In genomic region chr5:159478950-159479349, GRCh38 we compare ENCODE assay signal across 35 cellular contexts.
A peak's percentile ranks its signal among the peaks of the same experiment; 100 is the strongest.
DNase-seq lines count a peak whose midpoint lies in the region; ATAC-seq, FAIRE-seq and TF ChIP-seq lines count a peak whose summit lies in the region.
"Had no signal": no experiment of that assay in that cellular context is flagged by ENCODE, and none has a peak within 500 bp of the region (broad histone marks: within the 10 kb centered on the region; RNA-seq: fewer than 3 reads in every experiment).

No MANE protein-coding gene starts in this region.

- H3K4me3 Mint-ChIP-seq in activated CD4-positive, alpha-beta T cell treated with anti-CD3 and anti-CD28 coated beads, Interleukin-2, amount 10 ng/mL, durations not matched to agents 7 days and 5 days = no peak overlapping the region
- no peak overlapping the region for H3K4me3 Mint-ChIP-seq in activated CD4-positive, alpha-beta T cell treated with anti-CD3 and anti-CD28 coated beads for 36 hours
- H3K4me3 Mint-ChIP-seq in T-helper 17 cell (peak overlapping the region; percentile 39), natural killer cell (no peak overlapping the region)
- H3K4me3 Mint-ChIP-seq: endodermal cell had no signal

- CTCF ChIA-PET in activated CD4-positive, alpha-beta T cell treated with anti-CD3 and anti-CD28 coated beads, Interleukin-2, amount 10 ng/mL, durations not matched to agents 7 days and 5 days (lab: Charles Lee) = interaction anchor here (0.9 kb wide), 1 partner anchor 26 kb away, joined by 3 read pairs; no protein-coding TSS in a partner anchor
- CTCF ChIA-PET in activated CD4-positive, alpha-beta T cell treated with anti-CD3 and anti-CD28 coated beads for 36 hours (lab: Charles Lee) = interaction anchor here (0.6 kb wide), 1 partner anchor 17 kb away, joined by 3 read pairs; no protein-coding TSS in a partner anchor

- no peaks in the 10 kb centered on the region for H3K36me3 ChIP-seq in MM.1S (replicated peaks; ENCODE audit: insufficient read depth, low read length)
- H3K36me3 ChIP-seq in pancreas = no peaks in the 10 kb centered on the region
- H3K36me3 ChIP-seq: cardiac muscle cell, MG63, neutrophil, right lobe of liver, SJSA1, spleen, stomach, thyroid gland, vagina had no signal

- peak overlapping the region; percentile 21 for H3K4me2 ChIP-seq in MM.1S (ENCODE audit: low read depth, low read length)
- H3K4me2 ChIP-seq: A549 had no signal

- peaks cover 20% of the 10 kb centered on the region for H3K9me3 Mint-ChIP-seq in activated CD4-positive, alpha-beta T cell treated with anti-CD3 and anti-CD28 coated beads, Interleukin-2, amount 10 ng/mL, durations not matched to agents 7 days and 5 days
- H3K9me3 Mint-ChIP-seq in activated CD4-positive, alpha-beta T cell treated with anti-CD3 and anti-CD28 coated beads for 36 hours (ENCODE audit: low read depth) = peaks cover 16% of the 10 kb centered on the region
- H3K9me3 Mint-ChIP-seq in natural killer cell = peaks cover 5 to 10% of the 10 kb centered on the region in 2 donors

- H3K9me3 ChIP-seq in MM.1S (replicated peaks; ENCODE audit: insufficient read depth, low read length) = no peaks in the 10 kb centered on the region
- H3K9me3 ChIP-seq in T-helper 17 cell (ENCODE audit: control insufficient read depth, low read length, poor library complexity, severe bottlenecking) = no peaks in the 10 kb centered on the region
- no peaks in the 10 kb centered on the region for H3K9me3 ChIP-seq in pancreas
- H3K9me3 ChIP-seq: neutrophil, right lobe of liver, thyroid gland, vagina had no signal

- H3K4me3 ChIP-seq in MM.1S (ENCODE audit: low read length) = no peak overlapping the region
- H3K4me3 ChIP-seq in pancreas = no peak overlapping the region
- H3K4me3 ChIP-seq: A549, cardiac muscle cell, MG63, right lobe of liver, SJSA1, spleen, stomach, thyroid gland, vagina had no signal

- H3K27me3 ChIP-seq in MM.1S (replicated peaks; ENCODE audit: insufficient read depth, low read length) (no peaks in the 10 kb centered on the region), pancreas (no peaks in the 10 kb centered on the region)
- H3K27me3 ChIP-seq: cardiac muscle cell, MG63, right lobe of liver, SJSA1, spleen, stomach, thyroid gland, vagina had no signal

- no peaks in the 10 kb centered on the region for H3K79me2 ChIP-seq in MM.1S (ENCODE audit: low read length)

- peak; percentile 21 for DNase-seq in activated CD4-positive, alpha-beta T cell treated with anti-CD3 and anti-CD28 coated beads, Interleukin-2, amount 10 ng/mL, durations not matched to agents 7 days and 5 days
- DNase-seq in activated CD4-positive, alpha-beta T cell treated with anti-CD3 and anti-CD28 coated beads for 36 hours = no peak
- DNase-seq in MM.1S = peak; percentile 80
- no peak for DNase-seq in T-helper 17 cell
- peak; percentile 21 for DNase-seq in natural killer cell
- DNase-seq in pancreas = no peak
- no peak for DNase-seq in substantia nigra (lab: John Stamatoyannopoulos, UW)
- DNase-seq: activated CD4-positive, CD25-positive, alpha-beta regulatory T cell treated with anti-CD3 and anti-CD28 coated beads, Interleukin-2, amount 50 U/mL, for 72 hours; activated CD8-positive, alpha-beta memory T cell treated with anti-CD3 and anti-CD28 coated beads for 24 hours; cortex of kidney; DMS153; endodermal cell; foreskin fibroblast; KG1; left ventricle myocardium superior; MG63; NCI-H1436; NCI-H226; right lobe of liver; spleen; stimulated activated CD4-positive, alpha-beta T cell treated with anti-CD3 and anti-CD28 coated beads, Interleukin-2, amount 100 ng/mL, for 24 hours; stomach; thyroid gland had no signal

- H4K20me1 ChIP-seq in MM.1S (ENCODE audit: insufficient read depth, low read length) = no peaks in the 10 kb centered on the region

- POLR2A ChIA-PET in activated CD4-positive, alpha-beta T cell treated with anti-CD3 and anti-CD28 coated beads, Interleukin-2, amount 10 ng/mL, durations not matched to agents 7 days and 5 days (lab: Charles Lee) = no interaction called here
- POLR2A ChIA-PET in activated CD4-positive, alpha-beta T cell treated with anti-CD3 and anti-CD28 coated beads for 36 hours (lab: Charles Lee) = interaction anchor here (0.9 kb wide), 1 partner anchor 11 kb away, joined by 3 read pairs; no protein-coding TSS in a partner anchor

- peaks cover 27% of the 10 kb centered on the region for H3K4me1 ChIP-seq in MM.1S (ENCODE audit: low read length)
- no peaks in the 10 kb centered on the region for H3K4me1 ChIP-seq in pancreas
- H3K4me1 ChIP-seq: A549, right lobe of liver, SJSA1, stomach, thyroid gland, vagina had no signal

- no peak overlapping the region for H3K9ac ChIP-seq in MM.1S (ENCODE audit: low read length)

- H3K36me3 Mint-ChIP-seq in activated CD4-positive, alpha-beta T cell treated with anti-CD3 and anti-CD28 coated beads, Interleukin-2, amount 10 ng/mL, durations not matched to agents 7 days and 5 days (ENCODE audit: low read depth) = peaks cover 12% of the 10 kb centered on the region
- H3K36me3 Mint-ChIP-seq in activated CD4-positive, alpha-beta T cell treated with anti-CD3 and anti-CD28 coated beads for 36 hours (ENCODE audit: low read depth) = peaks cover 1% of the 10 kb centered on the region
- H3K36me3 Mint-ChIP-seq in T-helper 17 cell (ENCODE audit: low read depth) = peaks cover 2% of the 10 kb centered on the region
- H3K36me3 Mint-ChIP-seq in natural killer cell = peaks cover 25% of the 10 kb centered on the region

- ATAC-seq in activated CD4-positive, alpha-beta T cell treated with anti-CD3 and anti-CD28 coated beads for 36 hours = no peak
- ATAC-seq in T-helper 17 cell (peak; percentile 54), natural killer cell (peak in 2 of 3 donors; percentile 79 to 90), pancreas (no peak), HG03457 (IDR thresholded peaks at IDR 0.05; ENCODE audit: unreplicated experiment) (no peak)
- ATAC-seq: A549, esophagus mucosa, left ventricle myocardium superior, right lobe of liver had no signal

- H3K4me1 Mint-ChIP-seq in activated CD4-positive, alpha-beta T cell treated with anti-CD3 and anti-CD28 coated beads, Interleukin-2, amount 10 ng/mL, durations not matched to agents 7 days and 5 days = peaks cover 8% of the 10 kb centered on the region
- peaks cover 10% of the 10 kb centered on the region for H3K4me1 Mint-ChIP-seq in activated CD4-positive, alpha-beta T cell treated with anti-CD3 and anti-CD28 coated beads for 36 hours
- H3K4me1 Mint-ChIP-seq in T-helper 17 cell = peaks cover 11% of the 10 kb centered on the region
- H3K4me1 Mint-ChIP-seq in natural killer cell = peaks cover 12 to 19% of the 10 kb centered on the region in 2 donors
- H3K4me1 Mint-ChIP-seq: endodermal cell had no signal

- H3K27me3 Mint-ChIP-seq in activated CD4-positive, alpha-beta T cell treated with anti-CD3 and anti-CD28 coated beads, Interleukin-2, amount 10 ng/mL, durations not matched to agents 7 days and 5 days = peaks cover 33% of the 10 kb centered on the region
- peaks cover 2% of the 10 kb centered on the region for H3K27me3 Mint-ChIP-seq in activated CD4-positive, alpha-beta T cell treated with anti-CD3 and anti-CD28 coated beads for 36 hours
- H3K27me3 Mint-ChIP-seq in T-helper 17 cell = no peaks in the 10 kb centered on the region
- H3K27me3 Mint-ChIP-seq in natural killer cell (ENCODE audit: low read depth in 2 of 2) = peaks cover 7 to 35% of the 10 kb centered on the region in 2 donors

- 0 out of 2 replicates have a peak overlapping the region, but pooled peaks have one; percentile 2 for H2AFZ ChIP-seq in MM.1S (ENCODE audit: low read length)

- TF ChIP-seq CTCF in MM.1S (IDR thresholded peaks at IDR 0.05; ENCODE audit: low read length) (no peak), natural killer cell (IDR thresholded peaks at IDR 0.05) (no peak), pancreas (IDR thresholded peaks at IDR 0.05) (no peak)

- H3F3A ChIP-seq in MM.1S (ENCODE audit: insufficient read depth, low read length) = 0 out of 2 replicates have a peak, but pooled peaks cover 3% of the 10 kb centered on the region

- intact Hi-C loops in activated CD4-positive, alpha-beta T cell treated with anti-CD3 and anti-CD28 coated beads for 36 hours (cut with DNase I, micrococcal nuclease) = no loop called here
- intact Hi-C loops in natural killer cell (cut with micrococcal nuclease) = no loop called here
- intact Hi-C loops in pancreas (cut with DNase I) = no loop called here

- no peak for FAIRE-seq in pancreas (lab: Jason Lieb, UNC)
- FAIRE-seq: A549, astrocyte, GM12891, H1, keratinocyte had no signal

- no peak overlapping the region for H3K27ac Mint-ChIP-seq in activated CD4-positive, alpha-beta T cell treated with anti-CD3 and anti-CD28 coated beads, Interleukin-2, amount 10 ng/mL, durations not matched to agents 7 days and 5 days
- H3K27ac Mint-ChIP-seq in activated CD4-positive, alpha-beta T cell treated with anti-CD3 and anti-CD28 coated beads for 36 hours = no peak overlapping the region
- H3K27ac Mint-ChIP-seq in T-helper 17 cell = no peak overlapping the region
- H3K27ac Mint-ChIP-seq in natural killer cell = peak overlapping the region in 1 of 2 donors; percentile 53
- H3K27ac Mint-ChIP-seq: endodermal cell had no signal

- 51 to 60% methylated on average over 1 of the region's 1 CpG for WGBS in pancreas, 2 donors

- H3K27ac ChIP-seq in MM.1S (ENCODE audit: low read length) (peak overlapping the region; percentile 16; the same call in 1 of the 2 replicates), pancreas (no peak overlapping the region), substantia nigra (ENCODE audit: low read depth, low read length, poor library complexity, severe bottlenecking) (no peak overlapping the region)
- H3K27ac ChIP-seq: A549, cardiac muscle cell, neutrophil, right lobe of liver, RWPE1, SJSA1, spleen, stomach, thyroid gland, vagina had no signal

- no peaks in the 10 kb centered on the region for H3K9me2 ChIP-seq in MM.1S (replicated peaks; ENCODE audit: insufficient read depth, low read length)

Comparison
In these comparisons a context has a peak if more than half of its experiments do, and no peak if none do; other contexts are left out.
1. DNase-seq: peak in activated CD4-positive, alpha-beta T cell treated with anti-CD3 and anti-CD28 coated beads, Interleukin-2, amount 10 ng/mL, durations not matched to agents 7 days and 5 days (single experiment), MM.1S (single experiment) and natural killer cell (single experiment); none in activated CD4-positive, alpha-beta T cell treated with anti-CD3 and anti-CD28 coated beads for 36 hours (single experiment), T-helper 17 cell (0 of 3), pancreas (0 of 6) and substantia nigra (0 of 49).
2. ATAC-seq: peak in T-helper 17 cell (single experiment) and natural killer cell (2 of 3); none in activated CD4-positive, alpha-beta T cell treated with anti-CD3 and anti-CD28 coated beads for 36 hours (single experiment), pancreas (0 of 4) and HG03457 (single experiment).